In the genomic region with DNA sequence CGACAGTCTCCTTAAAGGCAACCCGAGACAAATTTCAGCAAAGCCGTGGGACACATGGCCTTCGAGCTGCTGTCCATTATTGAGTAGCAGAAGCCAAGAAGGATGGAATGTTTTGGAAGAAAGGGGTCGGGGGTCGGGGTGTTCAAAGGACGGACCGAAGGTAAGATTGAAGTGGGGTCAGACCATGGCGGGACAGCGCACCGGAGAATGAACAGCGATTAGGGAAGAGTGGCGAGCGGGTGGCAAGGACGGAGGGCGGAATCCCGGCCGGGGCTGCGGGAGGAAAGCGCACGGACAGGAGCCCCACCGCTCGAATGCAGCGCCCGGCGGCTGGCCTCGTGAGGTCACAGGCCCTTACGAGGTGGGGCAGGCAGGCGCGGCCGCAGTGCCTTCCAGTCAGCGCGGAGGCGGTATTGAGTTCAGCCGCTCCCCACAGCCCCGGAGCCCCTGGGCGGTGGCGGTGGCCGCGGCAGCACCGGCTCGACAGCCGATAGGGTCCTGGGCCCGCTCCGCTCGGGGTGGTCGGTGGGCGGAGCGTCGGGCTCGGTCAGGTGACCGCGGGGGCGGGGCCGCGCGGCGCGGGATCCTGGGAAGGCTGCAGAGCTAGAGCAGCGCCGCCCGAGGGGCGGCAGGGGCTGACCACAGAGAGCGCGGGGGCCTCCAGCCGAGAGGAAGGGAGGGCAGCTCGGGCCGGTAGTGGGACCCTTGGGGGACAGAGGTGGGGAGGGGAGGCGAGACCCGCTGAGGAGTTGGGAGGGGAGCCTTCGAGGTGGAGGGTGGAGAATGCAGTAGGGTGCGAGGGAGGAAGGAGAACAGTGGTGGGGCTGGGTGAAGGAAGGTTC, we compare ENCODE assay signal across 8 cellular contexts. TPM values are rescaled to one million over a fixed set of nuclear protein-coding genes. Genes with fewer than 3 reads are reported as not detected.
DNase-seq lines count a peak whose midpoint lies in the region; ATAC-seq, FAIRE-seq and TF ChIP-seq lines count a peak whose summit lies in the region.

A gene with protein sequence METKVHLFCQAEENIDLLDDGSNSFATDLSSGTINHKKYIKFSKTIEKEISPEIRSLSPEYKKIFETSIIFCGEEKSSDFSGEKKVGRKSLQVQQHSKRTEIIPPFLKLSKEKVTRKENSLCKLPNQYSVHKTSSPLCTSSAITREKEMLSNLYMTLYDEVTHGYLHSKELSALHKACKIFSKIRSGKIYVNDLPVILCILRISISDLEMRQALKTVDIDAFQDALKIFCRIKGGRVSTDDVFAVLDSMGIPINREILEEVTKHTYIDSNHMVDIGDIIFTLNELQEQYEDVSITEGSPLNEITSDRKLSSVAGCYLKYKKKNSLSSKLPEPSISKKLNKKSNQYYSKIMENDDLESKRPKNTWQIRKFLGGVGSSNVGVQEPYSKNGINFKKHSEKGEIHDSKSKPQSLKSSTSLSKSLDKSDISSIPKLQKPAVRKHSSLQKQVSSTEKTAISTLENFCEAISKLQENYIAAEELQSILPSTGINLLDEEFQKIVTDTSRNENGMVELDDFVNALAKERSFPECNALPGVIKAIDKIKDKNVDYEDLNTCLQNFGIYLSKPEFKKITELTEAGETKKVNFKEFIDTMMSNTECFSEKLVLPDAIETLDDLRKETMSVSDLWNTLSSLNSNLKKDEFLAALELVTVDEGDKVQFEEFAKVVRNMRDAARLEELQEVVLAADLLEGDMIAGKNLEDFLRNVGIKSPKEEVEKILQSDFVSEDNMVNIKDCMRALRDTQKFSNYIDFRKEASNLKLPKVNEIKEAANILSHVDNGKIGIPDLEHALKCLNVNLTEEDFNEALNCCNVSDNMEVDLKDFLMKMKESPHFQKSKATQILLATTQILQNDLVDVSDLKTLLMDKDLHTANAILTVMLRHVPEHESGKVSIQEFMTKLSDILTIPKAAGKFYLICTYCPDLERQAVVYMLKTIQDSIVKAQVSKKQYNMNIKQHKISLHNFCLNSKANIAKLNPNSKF (plus strand): TSS at position 574 of the 842 bp plus-strand sequence. CDS start 4,399 bp downstream, outside the sequence.

- peaks cover 0 to 7% of the 10 kb centered on the region in 2 donors for H3K9me3 ChIP-seq in right atrium auricular region
- peaks cover 6% of the 10 kb centered on the region for H3K9me3 ChIP-seq in psoas muscle

- ATAC-seq in HG02759 (IDR thresholded peaks at IDR 0.05; ENCODE audit: unreplicated experiment), result peak; percentile 91
- ATAC-seq in psoas muscle, result peak; percentile 88 to 97 (median 96)

- H3K36me3 ChIP-seq in right atrium auricular region, result no peaks in the 10 kb centered on the region
- no peaks in the 10 kb centered on the region for H3K36me3 ChIP-seq in psoas muscle (ENCODE audit: insufficient read depth in 1 of 2, low read depth in 1 of 2)

- no peaks in the 10 kb centered on the region for H3K4me1 ChIP-seq in right atrium auricular region
- H3K4me1 ChIP-seq in psoas muscle, result no peaks in the 10 kb centered on the region

- H3K4me3 ChIP-seq in right atrium auricular region, result peak within 1 kb of the TSS; percentile 48 to 69
- H3K4me3 ChIP-seq in psoas muscle, result peak within 1 kb of the TSS; percentile 64

- intact Hi-C loops in psoas muscle (cut with DNase I), result loop anchor here in 1 of 2 donors (5.0 kb wide), 1 partner anchor 136 kb away; a partner anchor contains a TSS

- WGBS in psoas muscle, 3 donors, result 0 to 1% (median 1%) methylated on average over 69 to 72 of the region's 72 CpGs

- TF ChIP-seq POLR2A in GM12891 (IDR thresholded peaks at IDR 0.05; ENCODE audit: low read depth, low read length), result no peak

- FAIRE-seq in GM12891 (lab: Jason Lieb, UNC), result peak; percentile 94
- FAIRE-seq in urothelium cell line (lab: Jason Lieb, UNC), result peak; percentile 59

- H3K27ac ChIP-seq in right atrium auricular region, result peak within 1 kb of the TSS; percentile 85 to 89
- peak within 1 kb of the TSS; percentile 64 for H3K27ac ChIP-seq in psoas muscle

- H3K27me3 ChIP-seq in right atrium auricular region, result no peaks in the 10 kb centered on the region
- H3K27me3 ChIP-seq in psoas muscle (ENCODE audit: insufficient read depth in 3 of 3, low read length in 2 of 3), result peaks cover 0 to 23% (median 0%) of the 10 kb centered on the region in 3 donors

- TF ChIP-seq CTCF in right atrium auricular region (IDR thresholded peaks at IDR 0.05) (peak in 1 of 2 donors; percentile 54), psoas muscle (IDR thresholded peaks at IDR 0.05) (no peak)

- DNase-seq in GM12891 (ENCODE audit: insufficient read length, low spot score) (peak; percentile 60), NCI-H128 (lab: John Stamatoyannopoulos, UW; ENCODE audit: unreplicated experiment) (peak; percentile 41), T-helper 1 cell (peak; percentile 67 to 72 (median 69)), amniotic stem cell (lab: John Stamatoyannopoulos, UW) (peak; percentile 20), right atrium auricular region (ENCODE audit: low spot score) (peak; percentile 87), psoas muscle (peak; percentile 91 to 94), urothelium cell line (ENCODE audit: low spot score) (peak; percentile 92)

TF ChIP-seq in GM12891, 5 proteins besides CTCF, POLR2A, EP300 and RAD21:
- TF ChIP-seq POLR2AphosphoS5 (IDR thresholded peaks at IDR 0.05; ENCODE audit: low read depth, low read length) (peak; percentile 71; the same call in 1 of the 2 replicates), SPI1 (IDR thresholded peaks at IDR 0.05; ENCODE audit: low read depth, low read length) (no peak), TAF1 (IDR thresholded peaks at IDR 0.05; ENCODE audit: low read depth, low read length) (peak; percentile 68), PAX5 (IDR thresholded peaks at IDR 0.05; ENCODE audit: insufficient read depth, low read length, severe bottlenecking) (no peak)

RNA-seq across cellular contexts. Expression of the gene that starts here (rescaled TPM):
- polyA plus RNA-seq in GM12891 (2012; ENCODE audit: low read depth, missing spikeins), result 2.0 TPM
- total RNA-seq in right atrium auricular region, result 10 to 100 TPM in 1 of 2 donors, 1 to 10 TPM in 1; 2.8 to 10.1 TPM
- total RNA-seq in psoas muscle, result 1 to 10 TPM in 1 of 4 donors, under 1 TPM in 3; 0.37 to 2.2 (median 0.83) TPM
- under 1 TPM; 0.32 to 0.77 (median 0.55) TPM for polyA plus RNA-seq in psoas muscle

Comparison
In these comparisons a context has a peak if more than half of its experiments do, and no peak if none do; other contexts are left out.
1. Peak in every context shown above with its lines: DNase-seq, ATAC-seq, H3K4me3 ChIP-seq and H3K27ac ChIP-seq.
2. DNase-seq: peak in every context shown above with its lines; median percentile 92 in psoas muscle; 92 in urothelium cell line; 87 in right atrium auricular region; 69 in T-helper 1 cell; 60 in GM12891; 41 in NCI-H128; 20 in amniotic stem cell.